In the genomic region with DNA sequence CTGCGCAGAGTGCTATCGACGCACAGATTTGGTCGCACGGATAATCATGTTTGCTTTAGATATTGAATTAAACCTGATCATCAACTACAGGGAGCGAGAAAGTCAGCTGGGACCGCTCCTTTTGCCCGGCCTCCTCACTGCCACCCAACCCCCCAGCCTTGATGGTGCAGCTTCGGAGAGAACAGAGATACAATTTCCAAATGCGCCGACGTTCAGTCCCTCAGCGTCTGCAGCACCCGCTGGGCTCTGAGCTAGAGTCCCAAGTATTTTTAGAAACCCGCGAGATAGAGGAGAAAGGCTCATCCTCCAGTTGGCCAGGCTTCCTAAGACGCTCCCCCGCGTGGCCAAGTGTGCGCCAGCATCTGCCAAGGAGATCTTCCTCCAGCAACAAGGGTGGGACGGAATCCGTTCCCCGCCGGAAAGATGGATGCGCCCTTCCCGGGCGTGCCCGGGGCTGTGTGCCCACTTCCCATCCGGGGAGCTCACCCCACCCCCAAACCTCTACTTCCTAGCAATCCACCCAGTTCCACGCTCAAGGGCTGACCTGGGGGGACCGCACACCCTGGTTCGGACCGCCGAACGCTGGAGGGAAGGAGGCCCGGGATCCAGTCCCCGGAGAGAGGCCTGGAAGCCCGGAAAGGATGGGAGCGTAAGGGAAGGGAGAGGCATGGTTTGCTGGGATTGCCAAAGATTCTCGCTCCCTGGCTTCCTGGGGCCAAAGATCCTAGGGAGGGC, we compare ENCODE assay signal across 9 cellular contexts. TPM values are rescaled to one million over a fixed set of nuclear protein-coding genes. Genes with fewer than 3 reads are reported as not detected.
DNase-seq lines count a peak whose midpoint lies in the region; ATAC-seq, FAIRE-seq and TF ChIP-seq lines count a peak whose summit lies in the region.
"Had no signal": no experiment of that assay in that cellular context is flagged by ENCODE, and none has a peak within 500 bp of the region (broad histone marks: within the 10 kb centered on the region; RNA-seq: fewer than 3 reads in every experiment).

No MANE protein-coding gene starts in this region.

- whole genome bisulfite sequencing in A549 (ENCODE audit: missing lambda C conversion rate), result 41% methylated on average over 33 of the region's 40 CpGs

- H3K9me3 Mint-ChIP-seq in astrocyte (ENCODE audit: unreplicated experiment), result peaks cover 30% of the 10 kb centered on the region
- no peaks in the 10 kb centered on the region for H3K9me3 Mint-ChIP-seq in memory B cell

- H3K4me2 ChIP-seq in A549 (peak overlapping the region; percentile 48; the same call in 2 of the 3 replicates), astrocyte (ENCODE audit: low read length) (peak overlapping the region; percentile 83)

- H3K27me3 Mint-ChIP-seq in astrocyte (ENCODE audit: low read depth, unreplicated experiment) (peaks cover 64% of the 10 kb centered on the region), memory B cell (peaks cover 16% of the 10 kb centered on the region)

- in situ Hi-C loops in GM13977 (cut with MboI; ENCODE audit: low pct_unique_long_range_greater_than_20kb, low sequenced_read_pairs, unreplicated experiment), result loop anchor here (10.0 to 25.0 kb wide), 3 partner anchors 397 to 1147 kb away; partner anchors contain the start of genes INSM1 and LINC00237

- H3K27ac Mint-ChIP-seq in astrocyte (ENCODE audit: unreplicated experiment), result no peak overlapping the region
- H3K27ac Mint-ChIP-seq in memory B cell, result no peak overlapping the region

- H3K4me3 ChIP-seq in A549 (no peak overlapping the region), astrocyte (ENCODE audit: insufficient read depth, low read depth, low read length) (peak overlapping the region; percentile 25), BE2C (ENCODE audit: low read depth, low read length) (no peak overlapping the region)

- H3K36me3 Mint-ChIP-seq in astrocyte (ENCODE audit: low read depth, unreplicated experiment), result no peaks in the 10 kb centered on the region
- H3K36me3 Mint-ChIP-seq in memory B cell, result no peaks in the 10 kb centered on the region

- peaks cover 78% of the 10 kb centered on the region for H3K27me3 ChIP-seq in astrocyte (ENCODE audit: insufficient read depth, low read length)
- peaks cover 93% of the 10 kb centered on the region for H3K27me3 ChIP-seq in BE2C

- POLR2A ChIA-PET in A549 (lab: Yijun Ruan, JAX), result no interaction called here

- H3K36me3 ChIP-seq in astrocyte (ENCODE audit: insufficient read depth, low read length) (no peaks in the 10 kb centered on the region), BE2C (no peaks in the 10 kb centered on the region)

- peaks cover 32% of the 10 kb centered on the region for H3K4me1 ChIP-seq in A549
- peaks cover 16% of the 10 kb centered on the region for H3K4me1 ChIP-seq in astrocyte (ENCODE audit: insufficient read depth, low read length)
- no peaks in the 10 kb centered on the region; the same call in 1 of the 2 replicates for H3K4me1 ChIP-seq in BE2C

- H2AFZ ChIP-seq in astrocyte (ENCODE audit: low read depth, low read length), result peak overlapping the region; percentile 58

- H3K27ac ChIP-seq in A549 (no peak overlapping the region), astrocyte (ENCODE audit: low read depth, low read length) (no peak overlapping the region)

- no peak for TF ChIP-seq RAD21 in A549 (conservative IDR thresholded peaks at IDR 0.05 in 1 of 2, IDR thresholded peaks at IDR 0.05 in 1 of 2)

- H3K4me1 Mint-ChIP-seq in astrocyte (ENCODE audit: low read depth, unreplicated experiment) (no peaks in the 10 kb centered on the region), memory B cell (peaks cover 13% of the 10 kb centered on the region)

- peak in 1 of 2 experiments; percentile 4; a peak in 1 of 6 replicates for ATAC-seq in A549
- no peak for ATAC-seq in memory B cell (ENCODE audit: low read depth)
- no peak for ATAC-seq in GM18907 (IDR thresholded peaks at IDR 0.05; ENCODE audit: unreplicated experiment)
- ATAC-seq in HG03139 (IDR thresholded peaks at IDR 0.05; ENCODE audit: unreplicated experiment), result no peak

- H3K9me3 ChIP-seq in A549, result no peaks in the 10 kb centered on the region
- no peaks in the 10 kb centered on the region for H3K9me3 ChIP-seq in astrocyte (ENCODE audit: insufficient read depth, low read depth, low read length)
- no peaks in the 10 kb centered on the region for H3K9me3 ChIP-seq in BE2C

- H3K4me3 Mint-ChIP-seq in astrocyte (ENCODE audit: unreplicated experiment) (no peak overlapping the region), memory B cell (peak overlapping the region; percentile 7)

- H4K20me1 ChIP-seq in astrocyte (ENCODE audit: insufficient read depth, low read length), result peaks cover 3% of the 10 kb centered on the region

- CTCF ChIA-PET in A549 (lab: Yijun Ruan, JAX), result interaction anchor here (0.6 to 24.8 kb wide), 8 partner anchors 11 to 673 kb away, joined by 3 to 610 read pairs (median 6); no protein-coding TSS in a partner anchor

- no peak for TF ChIP-seq POLR2A in A549 (IDR thresholded peaks at IDR 0.05; ENCODE audit: low read length)

- DNase-seq in A549 (ENCODE audit: low read depth in 1 of 2, low spot score in 1 of 2) (peak in 1 of 2 experiments; percentile 59), GM13977 (ENCODE audit: low spot score) (peak; percentile 46), astrocyte (ENCODE audit: low read depth) (peak; percentile 49), memory B cell (ENCODE audit: low spot score in 2 of 2) (peak in 1 of 2 donors; percentile 12), LoVo (ENCODE audit: low spot score) (no peak), BE2C (no peak)

- FAIRE-seq in A549 (lab: Jason Lieb, UNC), result no peak
- no peak for FAIRE-seq in astrocyte (lab: Jason Lieb, UNC)

- TF ChIP-seq CTCF in A549 (IDR thresholded peaks at IDR 0.05) (no peak), GM13977 (IDR thresholded peaks at IDR 0.05; ENCODE audit: extremely low read depth, insufficient read depth, missing control alignments) (no peak), astrocyte (IDR thresholded peaks at IDR 0.05; ENCODE audit: insufficient read depth, low read depth, low read length) (no peak), BE2C (IDR thresholded peaks at IDR 0.05; ENCODE audit: low read depth, low read length) (no peak)

- no peak overlapping the region for H3K9ac ChIP-seq in astrocyte (ENCODE audit: low read length)

- TF ChIP-seq EP300 in A549 (IDR thresholded peaks at IDR 0.05), result no peak

- no peaks in the 10 kb centered on the region for H3K79me2 ChIP-seq in astrocyte (ENCODE audit: insufficient read depth, low read length)

TF ChIP-seq in A549, 52 proteins besides CTCF, POLR2A, EP300 and RAD21:
- TF ChIP-seq, protein P1, sequence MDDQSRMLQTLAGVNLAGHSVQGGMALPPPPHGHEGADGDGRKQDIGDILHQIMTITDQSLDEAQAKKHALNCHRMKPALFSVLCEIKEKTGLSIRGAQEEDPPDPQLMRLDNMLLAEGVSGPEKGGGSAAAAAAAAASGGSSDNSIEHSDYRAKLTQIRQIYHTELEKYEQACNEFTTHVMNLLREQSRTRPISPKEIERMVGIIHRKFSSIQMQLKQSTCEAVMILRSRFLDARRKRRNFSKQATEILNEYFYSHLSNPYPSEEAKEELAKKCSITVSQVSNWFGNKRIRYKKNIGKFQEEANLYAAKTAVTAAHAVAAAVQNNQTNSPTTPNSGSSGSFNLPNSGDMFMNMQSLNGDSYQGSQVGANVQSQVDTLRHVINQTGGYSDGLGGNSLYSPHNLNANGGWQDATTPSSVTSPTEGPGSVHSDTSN (IDR thresholded peaks at IDR 0.05), result no peak
- TF ChIP-seq TFCP2L1 (CRISPR knock-in tag; IDR thresholded peaks at IDR 0.05), result no peak
- TF ChIP-seq NR3C1 (IDR thresholded peaks at IDR 0.05), result no peak
TF ChIP-seq in A549: peak in this region for 0.

RNA-seq across cellular contexts. Expression of gene NKX2-2, which starts 4.1 kb away (rescaled TPM):
- not detected in 2 replicates for polyA plus RNA-seq in A549 (2011; rRNA removed)
- not detected in 2 replicates for polyA plus RNA-seq in A549 (2012; cell fraction: cytosol; rRNA removed)
- not detected in 2 replicates for polyA plus RNA-seq in A549 (2012; cell fraction: nucleus; rRNA removed)
- not detected in 3 replicates for polyA plus RNA-seq in A549 (2017; fragmentation: RNase III; extraction: RNeasy Plus Mini Kit Qiagen cat#74134 plus additional on column Dnase treatment)
- polyA minus RNA-seq in A549 (2011; rRNA and poly(A)+ RNA removed), result not detected in 2 replicates
- total RNA-seq in astrocyte, result not detected in 2 replicates
- not detected for polyA plus RNA-seq in BE2C (2012; ENCODE audit: insufficient read depth, insufficient read length, low read depth)
- total RNA-seq: RPMI7951 had no signal

Comparison
In these comparisons a context has a peak if more than half of its experiments do, and no peak if none do; other contexts are left out.
1. DNase-seq: peak in GM13977 (single experiment) and astrocyte (single experiment); none in LoVo (single experiment) and BE2C (single experiment).